Comparison of ENCODE assay signal across 16 cellular contexts in genomic region chr4:18464160-18464559, GRCh38.
DNase-seq lines count a peak whose midpoint lies in the region; TF ChIP-seq lines count a peak whose summit lies in the region.
"Had no signal": no experiment of that assay in that cellular context is flagged by ENCODE, and none has a peak within 500 bp of the region (broad histone marks: within the 10 kb centered on the region; RNA-seq: fewer than 3 reads in every experiment).

No MANE protein-coding gene starts in this region.

- no peaks in the 10 kb centered on the region for H3K36me3 ChIP-seq in breast epithelium
- H3K36me3 ChIP-seq: BE2C had no signal

- intact Hi-C loops in MCF 10A (cut with micrococcal nuclease) = no loop called here
- intact Hi-C loops in breast epithelium (cut with DNase I; ENCODE audit: low total_unique reads) = no loop called here
- intact Hi-C loops in cardiac septum (cut with DNase I) = no loop called here

- H3K4me3 Mint-ChIP-seq in MCF 10A (ENCODE audit: unreplicated experiment) = no peak overlapping the region
- H3K4me3 Mint-ChIP-seq: CD4-positive, alpha-beta memory T cell; H9 had no signal

- H3K9me3 Mint-ChIP-seq in MCF 10A (ENCODE audit: unreplicated experiment) = no peaks in the 10 kb centered on the region
- H3K9me3 Mint-ChIP-seq: H9 had no signal

- H3K27me3 Mint-ChIP-seq in MCF 10A (ENCODE audit: insufficient read depth, unreplicated experiment) = no peaks in the 10 kb centered on the region

- CTCF ChIA-PET in MCF 10A (lab: Yijun Ruan, JAX) = no interaction called here

- no peak overlapping the region for H3K27ac Mint-ChIP-seq in MCF 10A (ENCODE audit: low read depth, unreplicated experiment)
- H3K27ac Mint-ChIP-seq: CD4-positive, alpha-beta memory T cell; H9 had no signal

- TF ChIP-seq CTCF in MCF 10A (IDR thresholded peaks at IDR 0.05; ENCODE audit: unreplicated experiment) (no peak), breast epithelium (IDR thresholded peaks at IDR 0.05) (no peak), epithelial cell of esophagus (IDR thresholded peaks at IDR 0.05; ENCODE audit: insufficient read depth, low read depth, low read length, missing control alignments) (no peak)

- no peak for TF ChIP-seq POLR2A in breast epithelium (IDR thresholded peaks at IDR 0.05)

- DNase-seq in MCF 10A (ENCODE audit: unreplicated experiment) = peak; percentile 28
- no peak for DNase-seq in breast epithelium (ENCODE audit: low spot score in 2 of 2)
- peak; percentile 1 for DNase-seq in SW480 (ENCODE audit: low spot score)
- peak; percentile 2 for DNase-seq in epithelial cell of esophagus (ENCODE audit: low read depth)
- DNase-seq in NCI-H128 (lab: John Stamatoyannopoulos, UW; ENCODE audit: unreplicated experiment) = no peak
- DNase-seq in cardiac septum (ENCODE audit: low spot score) = no peak
- no peak for DNase-seq in NCI-H2107 (lab: John Stamatoyannopoulos, UW)
- DNase-seq: BE2C; CD4-positive, alpha-beta memory T cell; COR-L47; DMS153; GF-D8; GOT3; H9 had no signal

- POLR2A ChIA-PET in MCF 10A (lab: Yijun Ruan, JAX) = no interaction called here

- no peaks in the 10 kb centered on the region for H3K4me1 ChIP-seq in breast epithelium
- H3K4me1 ChIP-seq: A549, BE2C had no signal

- no peaks in the 10 kb centered on the region for H3K36me3 Mint-ChIP-seq in MCF 10A (ENCODE audit: insufficient read depth, unreplicated experiment)
- H3K36me3 Mint-ChIP-seq: CD4-positive, alpha-beta memory T cell had no signal

- H3K27ac ChIP-seq in breast epithelium = no peak overlapping the region
- H3K27ac ChIP-seq: A549, C4-2B had no signal

- H3K4me1 Mint-ChIP-seq in MCF 10A (ENCODE audit: insufficient read depth, unreplicated experiment) = peaks cover 14% of the 10 kb centered on the region
- H3K4me1 Mint-ChIP-seq: CD4-positive, alpha-beta memory T cell; H9 had no signal

- no peaks in the 10 kb centered on the region for H3K27me3 ChIP-seq in breast epithelium
- H3K27me3 ChIP-seq: BE2C had no signal

- BruUV-seq in MCF 10A (replicated peaks; lab: Mats Ljungman, UMichigan) = no TSS peak

- no peaks in the 10 kb centered on the region for H3K9me3 ChIP-seq in breast epithelium
- H3K9me3 ChIP-seq: A549, BE2C had no signal

- H3K4me3 ChIP-seq in breast epithelium (no peak overlapping the region), epithelial cell of esophagus (ENCODE audit: low read length) (no peak overlapping the region)
- H3K4me3 ChIP-seq: A549 had no signal

Comparison
In these comparisons a context has a peak if more than half of its experiments do, and no peak if none do; other contexts are left out.
1. DNase-seq: peak in MCF 10A (single experiment), SW480 (single experiment) and epithelial cell of esophagus (single experiment); none in breast epithelium (0 of 2), NCI-H128 (single experiment), cardiac septum (single experiment) and NCI-H2107 (single experiment).